In genomic region chr5:176837707-176838115, GRCh38 we compare ENCODE assay signal across 8 cellular contexts. TPM values are rescaled to one million over a fixed set of nuclear protein-coding genes. Genes with fewer than 3 reads are reported as not detected.
DNase-seq lines count a peak whose midpoint lies in the region; ATAC-seq and TF ChIP-seq lines count a peak whose summit lies in the region.

No MANE protein-coding gene starts in this region.

- H3K36me3 Mint-ChIP-seq in activated naive CD4-positive, alpha-beta T cell treated with anti-CD3 and anti-CD28 coated beads, Interleukin-2, amount 50 U/mL, for 72 hours: no peaks in the 10 kb centered on the region

- no peak overlapping the region for H2AFZ ChIP-seq in GM23248

- peaks cover 16% of the 10 kb centered on the region; the same call in 1 of the 2 replicates for H3K27me3 ChIP-seq in GM23248 (replicated peaks; ENCODE audit: insufficient read depth)
- H3K27me3 ChIP-seq in heart left ventricle: peaks cover 0 to 46% (median 11%) of the 10 kb centered on the region in 9 donors

- H3K9me3 Mint-ChIP-seq in activated naive CD4-positive, alpha-beta T cell treated with anti-CD3 and anti-CD28 coated beads, Interleukin-2, amount 50 U/mL, for 72 hours: no peaks in the 10 kb centered on the region

- H3K9me3 ChIP-seq in GM23248 (ENCODE audit: low read depth) (no peaks in the 10 kb centered on the region), SK-N-MC (ENCODE audit: low read depth, low read length) (no peaks in the 10 kb centered on the region), heart left ventricle (no peaks in the 10 kb centered on the region)

- intact Hi-C loops in heart left ventricle (cut with DNase I): loop anchor here in 1 of 10 donors (10.0 kb wide), 1 partner anchor 173 kb away; no protein-coding TSS in a partner anchor

- no peak overlapping the region for H3K4me2 ChIP-seq in GM23248 (ENCODE audit: unreplicated experiment)

- H3F3A ChIP-seq in GM23248 (ENCODE audit: insufficient read depth): no peaks in the 10 kb centered on the region

- no peak for TF ChIP-seq POLR2A in heart left ventricle (IDR thresholded peaks at IDR 0.05)

- no peak overlapping the region for H3K4me3 ChIP-seq in GM23248
- H3K4me3 ChIP-seq in SK-N-MC: no peak overlapping the region
- no peak overlapping the region for H3K4me3 ChIP-seq in heart left ventricle

- no peaks in the 10 kb centered on the region for H3K79me2 ChIP-seq in GM23248 (ENCODE audit: insufficient read depth)

- H3K27ac ChIP-seq in GM23248: no peak overlapping the region
- H3K27ac ChIP-seq in SK-N-MC: no peak overlapping the region
- no peak overlapping the region for H3K27ac ChIP-seq in heart left ventricle

- H4K20me1 ChIP-seq in GM23248 (ENCODE audit: insufficient read depth): no peaks in the 10 kb centered on the region

- H3K4me1 ChIP-seq in GM23248 (ENCODE audit: insufficient read depth) (no peaks in the 10 kb centered on the region), heart left ventricle (no peaks in the 10 kb centered on the region)

- 26% methylated on average over 16 of the region's 16 CpGs for WGBS in GM23248 (ENCODE audit: low coverage in 1 of 2, low lambda C conversion rate in 2 of 2, missing lambda C conversion rate in 2 of 2), 2 experiments
- WGBS in heart left ventricle, 4 donors: 16 to 24% (median 19%) methylated on average over 12 to 16 of the region's 16 CpGs

- DNase-seq in GM23248 (peak; percentile 92), SK-N-MC (ENCODE audit: low read depth, low spot score) (peak; percentile 60), heart left ventricle (peak; percentile 87 to 94 (median 93)), renal cortical epithelial cell (ENCODE audit: low read depth) (peak; percentile 67), SKM-1 treated with dmso at 0.1 percent for 144 hours (lab: John Stamatoyannopoulos, UW; ENCODE audit: unreplicated experiment) (no peak), DMS79 treated with DMSO at 0.1 percent for 48 hours (lab: John Stamatoyannopoulos, UW) (no peak)
- peak in 1 of 2 donors; percentile 83 for DNase-seq in activated naive CD4-positive, alpha-beta T cell treated with anti-CD3 and anti-CD28 coated beads, Interleukin-2, amount 50 U/mL, for 72 hours (ENCODE audit: low spot score in 2 of 2)

- H3K36me3 ChIP-seq in GM23248 (ENCODE audit: low read depth) (no peaks in the 10 kb centered on the region), SK-N-MC (ENCODE audit: insufficient read depth, low read length) (no peaks in the 10 kb centered on the region), heart left ventricle (no peaks in the 10 kb centered on the region)

- in situ Hi-C loops in GM23248 (cut with MboI): no loop called here

- no peak overlapping the region for H3K27ac Mint-ChIP-seq in activated naive CD4-positive, alpha-beta T cell treated with anti-CD3 and anti-CD28 coated beads, Interleukin-2, amount 50 U/mL, for 72 hours

- no peak overlapping the region for H3K9ac ChIP-seq in GM23248
- H3K9ac ChIP-seq in SK-N-MC (ENCODE audit: insufficient read length): no peak overlapping the region

- TF ChIP-seq CTCF in heart left ventricle (IDR thresholded peaks at IDR 0.05): no peak

- H3K9me2 ChIP-seq in GM23248 (ENCODE audit: insufficient read depth): no peaks in the 10 kb centered on the region

- ATAC-seq in activated naive CD4-positive, alpha-beta T cell treated with anti-CD3 and anti-CD28 coated beads, Interleukin-2, amount 50 U/mL, for 72 hours: peak; percentile 43 to 96
- peak; percentile 80 to 98 (median 96) for ATAC-seq in heart left ventricle
- no peak for ATAC-seq in GM21515 (IDR thresholded peaks at IDR 0.05; ENCODE audit: unreplicated experiment)

RNA-seq across cellular contexts. Expression of gene UNC5A, which starts 27.4 kb away (rescaled TPM):
- total RNA-seq in GM23248 (2014; rRNA removed; shearing (Covaris generic)): not detected in 2 replicates
- polyA plus RNA-seq in GM23248 (2016; fragmentation: Nextera tagmentation; extraction: Ambion mirVana): not detected in 2 replicates
- under 1 TPM in 1 of 2 donors, not detected in 1; 0.08 TPM for total RNA-seq in activated naive CD4-positive, alpha-beta T cell treated with anti-CD3 and anti-CD28 coated beads, Interleukin-2, amount 50 U/mL, for 72 hours
- total RNA-seq in heart left ventricle: under 1 TPM in 4 of 9 donors, not detected in 5; 0.09 to 0.43 (median 0.20) TPM
- polyA plus RNA-seq in heart left ventricle: not detected
- total RNA-seq in renal cortical epithelial cell: 0.69 and 2.2 TPM in 2 replicates

Comparison
In these comparisons a context has a peak if more than half of its experiments do, and no peak if none do; other contexts are left out.
1. DNase-seq: peak in GM23248 (single experiment), SK-N-MC (single experiment), heart left ventricle (5 of 5) and renal cortical epithelial cell (single experiment); none in SKM-1 treated with dmso at 0.1 percent for 144 hours (single experiment) and DMS79 treated with DMSO at 0.1 percent for 48 hours (single experiment).